Comparison of ENCODE assay signal across 1 cellular context in genomic region chr1:66570196-66570595, GRCh38.
A peak's percentile ranks its signal among the peaks of the same experiment; 100 is the strongest.
TF ChIP-seq lines count a peak whose summit lies in the region.

No MANE protein-coding gene starts in this region.

TF ChIP-seq in Ishikawa, 13 proteins besides CTCF, POLR2A, EP300 and RAD21:
- no peak for TF ChIP-seq EGR1 (IDR thresholded peaks at IDR 0.05)
- TF ChIP-seq TCF12 (IDR thresholded peaks at IDR 0.05; ENCODE audit: low read depth) = no peak
- no peak for TF ChIP-seq CREB1 (IDR thresholded peaks at IDR 0.05; ENCODE audit: low read depth)
- TF ChIP-seq ZBTB7A (IDR thresholded peaks at IDR 0.05; ENCODE audit: low read depth) = no peak
- TF ChIP-seq NFIC (IDR thresholded peaks at IDR 0.05) = 0 out of 2 replicates have a peak, but pooled peaks have one; percentile 34
- TF ChIP-seq TEAD4 (IDR thresholded peaks at IDR 0.05) = peak; percentile 91
- TF ChIP-seq USF1 (IDR thresholded peaks at IDR 0.05) = no peak
- TF ChIP-seq, protein P1, sequence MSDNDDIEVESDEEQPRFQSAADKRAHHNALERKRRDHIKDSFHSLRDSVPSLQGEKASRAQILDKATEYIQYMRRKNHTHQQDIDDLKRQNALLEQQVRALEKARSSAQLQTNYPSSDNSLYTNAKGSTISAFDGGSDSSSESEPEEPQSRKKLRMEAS (IDR thresholded peaks at IDR 0.05) = no peak
TF ChIP-seq in Ishikawa: peak in this region for 2.
